In genomic region chr7:69791739-69792138, GRCh38 we compare ENCODE assay signal across 23 cellular contexts.
"Had no signal": no experiment of that assay in that cellular context is flagged by ENCODE, and none has a peak within 500 bp of the region (broad histone marks: within the 10 kb centered on the region; RNA-seq: fewer than 3 reads in every experiment).

No MANE protein-coding gene starts in this region.

- H3K4me3 Mint-ChIP-seq: naive thymus-derived CD8-positive, alpha-beta T cell; nephron; stimulated activated naive B cell treated with anti-CD40 and anti-IgM and Interleukin-4, amounts not matched to agents 10 μg/mL and 1 μg/mL and 100 μg/mL, for 72 hours had no signal

- H3K9me3 ChIP-seq: left lung, ovary, stomach, testis, thyroid gland, transverse colon, upper lobe of left lung, vagina had no signal

- H3K4me3 ChIP-seq: left lung, lung, ovary, skin epidermis, stomach, testis, thyroid gland, transverse colon, upper lobe of left lung, vagina had no signal

- H3K36me3 Mint-ChIP-seq: naive thymus-derived CD8-positive, alpha-beta T cell; stimulated activated naive B cell treated with anti-CD40 and anti-IgM and Interleukin-4, amounts not matched to agents 10 μg/mL and 1 μg/mL and 100 μg/mL, for 72 hours had no signal

- ATAC-seq: left colon; left lung; naive thymus-derived CD8-positive, alpha-beta T cell; right cardiac atrium; sciatic nerve; stimulated activated naive B cell treated with anti-CD40 and anti-IgM and Interleukin-4, amounts not matched to agents 10 μg/mL and 1 μg/mL and 100 μg/mL, for 72 hours; stimulated activated naive CD8-positive, alpha-beta T cell treated with anti-CD3 and anti-CD28 coated beads, Interleukin-15, Interleukin-2, amounts not matched to agents 100 U/mL and 50 U/mL, for 24 hours had no signal

- H3K27me3 Mint-ChIP-seq: progenitor cell of endocrine pancreas; stimulated activated naive B cell treated with anti-CD40 and anti-IgM and Interleukin-4, amounts not matched to agents 10 μg/mL and 1 μg/mL and 100 μg/mL, for 72 hours had no signal

- H3K4me1 ChIP-seq: thyroid gland, transverse colon, vagina had no signal

- DNase-seq: kidney; left colon; left lung; naive thymus-derived CD8-positive, alpha-beta T cell; ovary; right cardiac atrium; stimulated activated CD4-positive, alpha-beta T cell treated with anti-CD3 and anti-CD28 coated beads, Interleukin-12 subunit alpha, Interleukin-12 subunit beta, amount 100 ng/mL, for 4 hours; stimulated activated CD4-positive, alpha-beta T cell treated with anti-CD3 and anti-CD28 coated beads, Interleukin-15, amount 100 ng/mL, for 24 hours; stimulated activated CD4-positive, alpha-beta T cell treated with anti-CD3 and anti-CD28 coated beads, Interleukin-2, amount 100 ng/mL, for 24 hours; stimulated activated CD4-positive, alpha-beta T cell treated with anti-CD3 and anti-CD28 coated beads, Interleukin-4, amount 100 ng/mL, for 1 hour; stimulated activated naive B cell treated with anti-CD40 and anti-IgM and Interleukin-4, amounts not matched to agents 10 μg/mL and 1 μg/mL and 100 μg/mL, for 72 hours; stimulated activated naive CD8-positive, alpha-beta T cell treated with anti-CD3 and anti-CD28 coated beads, Interleukin-15, Interleukin-2, amounts not matched to agents 100 U/mL and 50 U/mL, for 24 hours; stomach; thyroid gland; transverse colon had no signal

- H3K36me3 ChIP-seq: left lung, ovary, stomach, thyroid gland, transverse colon, upper lobe of left lung, vagina had no signal

- H3K4me1 Mint-ChIP-seq: naive thymus-derived CD8-positive, alpha-beta T cell had no signal

- H3K9me3 Mint-ChIP-seq: nephron; stimulated activated naive B cell treated with anti-CD40 and anti-IgM and Interleukin-4, amounts not matched to agents 10 μg/mL and 1 μg/mL and 100 μg/mL, for 72 hours had no signal

- H3K27ac ChIP-seq: left lung, ovary, skin epidermis, stomach, thyroid gland, transverse colon, upper lobe of left lung, vagina had no signal

- H3K27me3 ChIP-seq: left lung, ovary, stomach, testis, thyroid gland, transverse colon, upper lobe of left lung, vagina had no signal

- H3K27ac Mint-ChIP-seq: naive thymus-derived CD8-positive, alpha-beta T cell; nephron; progenitor cell of endocrine pancreas; stimulated activated naive B cell treated with anti-CD40 and anti-IgM and Interleukin-4, amounts not matched to agents 10 μg/mL and 1 μg/mL and 100 μg/mL, for 72 hours had no signal
